In the genomic region with DNA sequence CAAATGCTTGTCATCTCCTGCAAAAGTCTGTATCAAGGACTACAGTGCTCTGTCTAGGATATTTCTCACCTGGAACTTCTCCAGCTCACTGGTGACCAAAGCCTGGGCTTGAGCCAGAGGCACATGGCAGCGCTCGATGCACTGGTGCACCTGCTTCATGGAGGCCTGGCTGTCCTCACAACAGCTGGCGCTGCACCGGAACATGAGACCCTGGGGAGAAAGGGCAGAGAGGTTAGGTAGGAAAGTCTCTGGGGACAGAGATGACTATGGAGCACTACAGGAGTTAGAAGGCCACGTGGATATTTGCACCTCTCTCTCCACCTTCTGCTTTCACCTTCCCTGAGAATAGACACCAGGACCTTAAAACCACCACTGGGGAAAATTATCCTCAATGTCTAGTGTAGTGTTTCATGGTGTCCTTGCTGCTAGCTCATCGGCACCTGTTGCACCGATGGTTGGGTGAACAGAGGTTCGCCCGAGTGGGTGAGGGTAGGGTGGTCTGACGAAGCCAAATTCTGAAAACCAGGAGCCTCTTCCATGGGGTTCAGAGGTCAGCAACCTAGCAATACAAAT, we compare ENCODE assay signal across 8 cellular contexts. TPM values are rescaled to one million over a fixed set of nuclear protein-coding genes. Genes with fewer than 3 reads are reported as not detected.
A peak's percentile ranks its signal among the peaks of the same experiment; 100 is the strongest.
DNase-seq lines count a peak whose midpoint lies in the region; ATAC-seq, FAIRE-seq and TF ChIP-seq lines count a peak whose summit lies in the region.

No MANE protein-coding gene starts in this region.

- H3K9me3 Mint-ChIP-seq in activated naive CD8-positive, alpha-beta T cell treated with anti-CD3 and anti-CD28 coated beads, Interleukin-2, amount 10 ng/mL, durations not matched to agents 7 days and 5 days, result no peaks in the 10 kb centered on the region

- H3K4me1 Mint-ChIP-seq in activated naive CD8-positive, alpha-beta T cell treated with anti-CD3 and anti-CD28 coated beads, Interleukin-2, amount 10 ng/mL, durations not matched to agents 7 days and 5 days, result peaks cover 23% of the 10 kb centered on the region

- H4K20me1 ChIP-seq in HepG2 (ENCODE audit: insufficient read depth, low read length), result no peaks in the 10 kb centered on the region

- no peak for TF ChIP-seq POLR2A in heart left ventricle (IDR thresholded peaks at IDR 0.05)
- TF ChIP-seq POLR2A in HepG2 (IDR thresholded peaks at IDR 0.05; ENCODE audit: insufficient read depth in 1 of 2, low read depth in 2 of 2, low read length in 2 of 2), result no peak
- TF ChIP-seq POLR2A in upper lobe of left lung (IDR thresholded peaks at IDR 0.05), result no peak

- TF ChIP-seq EP300 in HepG2 (IDR thresholded peaks at IDR 0.05; ENCODE audit: low read depth in 2 of 2, low read length in 2 of 2) (no peak), HepG2 (CRISPR knock-in tag; IDR thresholded peaks at IDR 0.05; ENCODE audit: borderline replicate concordance) (no peak), upper lobe of left lung (IDR thresholded peaks at IDR 0.05) (no peak)

- H3K36me3 Mint-ChIP-seq in activated naive CD8-positive, alpha-beta T cell treated with anti-CD3 and anti-CD28 coated beads, Interleukin-2, amount 10 ng/mL, durations not matched to agents 7 days and 5 days, result peaks cover 16% of the 10 kb centered on the region

- no peak overlapping the region for H2AFZ ChIP-seq in HepG2 (ENCODE audit: low read length)

- POLR2A ChIA-PET in activated naive CD8-positive, alpha-beta T cell treated with anti-CD3 and anti-CD28 coated beads, Interleukin-2, amount 10 ng/mL, durations not matched to agents 7 days and 5 days (lab: Charles Lee), result interaction anchor here (1.2 to 3.1 kb wide), 2 partner anchors 43 to 157 kb away, joined by 4 to 13 read pairs; partner anchors contain the start of gene PCYOX1
- POLR2A ChIA-PET in HepG2 (lab: Yijun Ruan, JAX), result interaction anchor here (0.6 to 3.8 kb wide), 5 partner anchors 7 to 386 kb away, joined by 3 to 62 read pairs (median 3); partner anchors contain the start of genes MXD1, PCYOX1 and SNRPG

- peaks cover 0 to 44% (median 37%) of the 10 kb centered on the region in 9 donors for H3K36me3 ChIP-seq in heart left ventricle
- H3K36me3 ChIP-seq in HepG2 (replicated peaks in 1 of 2; ENCODE audit: control insufficient read depth in 1 of 2, insufficient read depth in 2 of 2, low read length in 2 of 2), result peaks cover 10 to 27% of the 10 kb centered on the region in 2 experiments
- H3K36me3 ChIP-seq in upper lobe of left lung, result peaks cover 0 to 24% (median 15%) of the 10 kb centered on the region in 4 donors

- H3K9ac ChIP-seq in HepG2 (ENCODE audit: insufficient read depth, low read depth, low read length), result peak overlapping the region; percentile 92

- WGBS in heart left ventricle, 4 donors, result 60 to 72% (median 63%) methylated on average over 10 of the region's 10 CpGs
- 51% methylated on average over 10 of the region's 10 CpGs for WGBS in HepG2 (ENCODE audit: low lambda C conversion rate)
- 55 to 63% methylated on average over 7 to 10 of the region's 10 CpGs for WGBS in upper lobe of left lung, 2 donors

- DNase-seq in heart left ventricle (no peak), left cardiac atrium (no peak), HepG2 (ENCODE audit: low spot score) (peak; percentile 13), upper lobe of left lung (no peak), AG20443 (ENCODE audit: low spot score) (no peak), KBM-7 (no peak), 8988T (no peak)
- no peak for DNase-seq in activated naive CD8-positive, alpha-beta T cell treated with anti-CD3 and anti-CD28 coated beads, Interleukin-2, amount 10 ng/mL, durations not matched to agents 7 days and 5 days

- no peak for TF ChIP-seq RAD21 in HepG2 (CRISPR knock-in tag; IDR thresholded peaks at IDR 0.05)

- H3K4me3 ChIP-seq in heart left ventricle (peak overlapping the region; percentile 67 to 99 (median 88)), HepG2 (replicated peaks in 1 of 3; ENCODE audit: insufficient read depth in 1 of 3, low read depth in 2 of 3, low read length in 3 of 3) (peak overlapping the region; percentile 62 to 92 (median 90)), upper lobe of left lung (peak overlapping the region; percentile 67 to 99 (median 94))

- H3K4me2 ChIP-seq in HepG2 (ENCODE audit: low read depth, low read length), result peak overlapping the region; percentile 85

- H3K9me3 ChIP-seq in heart left ventricle, result no peaks in the 10 kb centered on the region
- H3K9me3 ChIP-seq in HepG2 (ENCODE audit: low read length), result no peaks in the 10 kb centered on the region
- H3K9me3 ChIP-seq in upper lobe of left lung, result no peaks in the 10 kb centered on the region

- H3K4me3 Mint-ChIP-seq in activated naive CD8-positive, alpha-beta T cell treated with anti-CD3 and anti-CD28 coated beads, Interleukin-2, amount 10 ng/mL, durations not matched to agents 7 days and 5 days, result peak overlapping the region; percentile 87

- H3K4me1 ChIP-seq in heart left ventricle (peaks cover 0 to 16% (median 4%) of the 10 kb centered on the region in 12 donors), HepG2 (ENCODE audit: insufficient read depth, low read length) (peaks cover 21% of the 10 kb centered on the region), upper lobe of left lung (peaks cover 5 to 28% (median 9%) of the 10 kb centered on the region in 4 donors)

- H3K27ac Mint-ChIP-seq in activated naive CD8-positive, alpha-beta T cell treated with anti-CD3 and anti-CD28 coated beads, Interleukin-2, amount 10 ng/mL, durations not matched to agents 7 days and 5 days, result peak overlapping the region; percentile 94

- ATAC-seq in heart left ventricle (peak in 1 of 4 donors; percentile 1), left cardiac atrium (no peak), HepG2 (no peak), upper lobe of left lung (ENCODE audit: low FRiP score in 2 of 2) (no peak)
- no peak for ATAC-seq in activated naive CD8-positive, alpha-beta T cell treated with anti-CD3 and anti-CD28 coated beads, Interleukin-2, amount 10 ng/mL, durations not matched to agents 7 days and 5 days (ENCODE audit: low read depth)

- peak; percentile 36 for FAIRE-seq in HepG2 (lab: Jason Lieb, UNC)

- H3K27me3 Mint-ChIP-seq in activated naive CD8-positive, alpha-beta T cell treated with anti-CD3 and anti-CD28 coated beads, Interleukin-2, amount 10 ng/mL, durations not matched to agents 7 days and 5 days, result no peaks in the 10 kb centered on the region

- in situ Hi-C loops in HepG2 (cut with HindIII; ENCODE audit: extremely low pct_ligation_motif_present, low pct_unique_long_range_greater_than_20kb) (loop anchor here (10.0 kb wide), 1 partner anchor 344 kb away; no protein-coding TSS in a partner anchor), KBM-7 (cut with MboI; ENCODE audit: low pct_unique_long_range_greater_than_20kb, low sequenced_read_pairs) (loop anchor here (25.0 kb wide), 1 partner anchor 336 kb away; no protein-coding TSS in a partner anchor)

- H3K27me3 ChIP-seq in heart left ventricle (no peaks in the 10 kb centered on the region), HepG2 (ENCODE audit: control insufficient read depth in 1 of 2, insufficient read depth in 2 of 2, low read length in 2 of 2) (peaks cover 0 to 7% of the 10 kb centered on the region in 2 experiments; a peak in 2 of 5 replicates), upper lobe of left lung (no peaks in the 10 kb centered on the region)

- CTCF ChIA-PET in HepG2 (lab: Yijun Ruan, JAX; ENCODE audit: low intra/inter-chr PET ratio, low total read pairs), result interaction anchor here (1.6 kb wide), 1 partner anchor 31 kb away, joined by 4 read pairs; no protein-coding TSS in a partner anchor

- peak overlapping the region in 8 of 12 donors; percentile 83 to 93 (median 88) for H3K27ac ChIP-seq in heart left ventricle
- peak overlapping the region; percentile 85 for H3K27ac ChIP-seq in HepG2 (ENCODE audit: extremely low read length, insufficient read depth, low read length)
- peak overlapping the region; percentile 81 to 90 (median 88) for H3K27ac ChIP-seq in upper lobe of left lung

- no peak for TF ChIP-seq CTCF in heart left ventricle (IDR thresholded peaks at IDR 0.05)
- TF ChIP-seq CTCF in HepG2 (CRISPR knock-in tag; IDR thresholded peaks at IDR 0.05), result no peak
- no peak for TF ChIP-seq CTCF in upper lobe of left lung (IDR thresholded peaks at IDR 0.05)

- H3K79me2 ChIP-seq in HepG2 (ENCODE audit: insufficient read depth, low read length), result peaks cover 14% of the 10 kb centered on the region

- no TSS peak for BruUV-seq in HepG2 (replicated peaks; lab: Mats Ljungman, UMichigan)

- intact Hi-C loops in heart left ventricle (cut with DNase I) (loop anchor here in 9 of 10 donors (2.0 to 10.0 kb wide), 7 partner anchors 54 to 389 kb away; partner anchors contain the start of genes TIA1 (in 2 of the 9) and MXD1 (in 1 of the 9)), left cardiac atrium (cut with DNase I) (loop anchor here in 1 of 2 donors (5.0 kb wide), 1 partner anchor 389 kb away; no protein-coding TSS in a partner anchor), HepG2 (cut with micrococcal nuclease; ENCODE audit: unreplicated experiment) (loop anchor here (1.0 to 10.0 kb wide), 4 partner anchors 256 to 564 kb away; no protein-coding TSS in a partner anchor)

RNA-seq across cellular contexts. Expression of gene FAM136A, which starts 1.0 kb away (rescaled TPM):
- total RNA-seq in heart left ventricle (10 to 100 TPM; 17.8 to 25.9 (median 23.9) TPM), left cardiac atrium (10 to 100 TPM; 25.3 to 28.9 TPM), HepG2 (2016; rRNA removed; fragmentation: Illumina TruSeq; extraction: Trizol) (126 and 153 TPM in 2 replicates), upper lobe of left lung (10 to 100 TPM; 19.5 to 26.4 (median 23.1) TPM)
- polyA plus RNA-seq in heart left ventricle (10 to 100 TPM; 16.8 to 42.8 TPM), HepG2 (2011; rRNA removed) (73.8 and 77.8 TPM in 2 replicates)
- total RNA-seq in activated naive CD8-positive, alpha-beta T cell treated with anti-CD3 and anti-CD28 coated beads, Interleukin-2, amount 10 ng/mL, durations not matched to agents 7 days and 5 days, result 10 to 100 TPM; 34.8 to 36.3 TPM
- 63.6 and 77.0 TPM in 2 replicates for total RNA-seq in HepG2 (2016; cell fraction: cytosol; rRNA removed; fragmentation: Illumina TruSeq; extraction: Trizol; ENCODE audit: low read depth)
- total RNA-seq in HepG2 (2016; cell fraction: insoluble cytoplasmic fraction; rRNA removed; fragmentation: Illumina TruSeq; extraction: Trizol), result 120 and 154 TPM in 2 replicates
- 157 and 170 TPM in 2 replicates for total RNA-seq in HepG2 (2016; cell fraction: membrane; rRNA removed; fragmentation: Illumina TruSeq; extraction: Trizol)
- 61.1 and 69.7 TPM in 2 replicates for total RNA-seq in HepG2 (2016; cell fraction: nucleus; rRNA removed; fragmentation: Illumina TruSeq; extraction: Trizol)
- 51.0 and 55.6 TPM in 2 replicates for polyA plus RNA-seq in HepG2 (2011; cell fraction: cytosol; rRNA removed)
- polyA plus RNA-seq in HepG2 (2011; cell fraction: nucleus; rRNA removed), result 83.7 and 101 TPM in 2 replicates
- 71.9 and 87.6 TPM in 2 replicates for polyA plus RNA-seq in HepG2 (2012)
- 83.2 and 122 TPM in 2 replicates for polyA plus RNA-seq in HepG2 (2016; cell fraction: cytosol; fragmentation: Illumina TruSeq; extraction: Trizol; ENCODE audit: low read depth)
- polyA plus RNA-seq in HepG2 (2016; cell fraction: insoluble cytoplasmic fraction; fragmentation: Illumina TruSeq; extraction: Trizol; ENCODE audit: low read depth), result 175 and 182 TPM in 2 replicates
- polyA plus RNA-seq in HepG2 (2016; cell fraction: membrane; fragmentation: Illumina TruSeq; extraction: Trizol; ENCODE audit: low read depth), result 155 and 176 TPM in 2 replicates
- polyA plus RNA-seq in HepG2 (2016; cell fraction: nucleus; fragmentation: Illumina TruSeq; extraction: Trizol; ENCODE audit: insufficient read depth, low read depth), result 124 and 130 TPM in 2 replicates
- polyA minus RNA-seq in HepG2 (2011; rRNA and poly(A)+ RNA removed; ENCODE audit: low replicate concordance), result 30.2 and 39.4 TPM in 2 replicates
- polyA minus RNA-seq in HepG2 (2011; cell fraction: cytosol; rRNA and poly(A)+ RNA removed), result 19.9 and 21.4 TPM in 2 replicates
- polyA minus RNA-seq in HepG2 (2011; cell fraction: nucleus; rRNA and poly(A)+ RNA removed), result 28.0 and 29.5 TPM in 2 replicates

RNA-seq across cellular contexts. Expression of gene SNRPG, which starts 7.3 kb away (rescaled TPM):
- total RNA-seq in heart left ventricle (100 to 1,000 TPM in 8 of 9 donors, 10 to 100 TPM in 1; 92.2 to 172 (median 112) TPM), left cardiac atrium (100 to 1,000 TPM; 133 to 146 TPM), HepG2 (2016; rRNA removed; fragmentation: Illumina TruSeq; extraction: Trizol) (484 and 618 TPM in 2 replicates), upper lobe of left lung (100 to 1,000 TPM in 2 of 6 donors, 10 to 100 TPM in 4; 13.6 to 109 (median 86.1) TPM)
- polyA plus RNA-seq in heart left ventricle (100 to 1,000 TPM; 240 to 259 TPM), HepG2 (2011; rRNA removed) (163 and 221 TPM in 2 replicates)
- total RNA-seq in activated naive CD8-positive, alpha-beta T cell treated with anti-CD3 and anti-CD28 coated beads, Interleukin-2, amount 10 ng/mL, durations not matched to agents 7 days and 5 days, result 100 to 1,000 TPM; 233 to 255 TPM
- total RNA-seq in HepG2 (2016; cell fraction: cytosol; rRNA removed; fragmentation: Illumina TruSeq; extraction: Trizol; ENCODE audit: low read depth), result 179 and 199 TPM in 2 replicates
- 477 and 694 TPM in 2 replicates for total RNA-seq in HepG2 (2016; cell fraction: insoluble cytoplasmic fraction; rRNA removed; fragmentation: Illumina TruSeq; extraction: Trizol)
- total RNA-seq in HepG2 (2016; cell fraction: membrane; rRNA removed; fragmentation: Illumina TruSeq; extraction: Trizol), result 245 and 289 TPM in 2 replicates
- total RNA-seq in HepG2 (2016; cell fraction: nucleus; rRNA removed; fragmentation: Illumina TruSeq; extraction: Trizol), result 175 and 190 TPM in 2 replicates
- polyA plus RNA-seq in HepG2 (2011; cell fraction: cytosol; rRNA removed), result 79.5 and 124 TPM in 2 replicates
- 21.3 and 54.3 TPM in 2 replicates for polyA plus RNA-seq in HepG2 (2011; cell fraction: nucleus; rRNA removed)
- 258 and 453 TPM in 2 replicates for polyA plus RNA-seq in HepG2 (2012)
- polyA plus RNA-seq in HepG2 (2016; cell fraction: cytosol; fragmentation: Illumina TruSeq; extraction: Trizol; ENCODE audit: low read depth), result 184 and 222 TPM in 2 replicates
- 589 and 668 TPM in 2 replicates for polyA plus RNA-seq in HepG2 (2016; cell fraction: insoluble cytoplasmic fraction; fragmentation: Illumina TruSeq; extraction: Trizol; ENCODE audit: low read depth)
- 221 and 287 TPM in 2 replicates for polyA plus RNA-seq in HepG2 (2016; cell fraction: membrane; fragmentation: Illumina TruSeq; extraction: Trizol; ENCODE audit: low read depth)
- polyA plus RNA-seq in HepG2 (2016; cell fraction: nucleus; fragmentation: Illumina TruSeq; extraction: Trizol; ENCODE audit: insufficient read depth, low read depth), result 259 and 311 TPM in 2 replicates
- 2.7 and 11.1 TPM in 2 replicates for polyA minus RNA-seq in HepG2 (2011; rRNA and poly(A)+ RNA removed; ENCODE audit: low replicate concordance)
- 25.5 and 29.5 TPM in 2 replicates for polyA minus RNA-seq in HepG2 (2011; cell fraction: cytosol; rRNA and poly(A)+ RNA removed)
- 33.7 and 41.6 TPM in 2 replicates for polyA minus RNA-seq in HepG2 (2011; cell fraction: nucleus; rRNA and poly(A)+ RNA removed)

RNA-seq across cellular contexts. Expression of gene PCYOX1, which starts 42.9 kb away (rescaled TPM):
- total RNA-seq in heart left ventricle, result 10 to 100 TPM; 53.2 to 91.5 (median 78.1) TPM
- 10 to 100 TPM; 19.3 TPM for polyA plus RNA-seq in heart left ventricle
- 10 to 100 TPM; 57.9 to 82.0 TPM for total RNA-seq in left cardiac atrium
- total RNA-seq in activated naive CD8-positive, alpha-beta T cell treated with anti-CD3 and anti-CD28 coated beads, Interleukin-2, amount 10 ng/mL, durations not matched to agents 7 days and 5 days, result 10 to 100 TPM; 20.3 to 24.2 TPM
- total RNA-seq in HepG2 (2016; rRNA removed; fragmentation: Illumina TruSeq; extraction: Trizol), result 64.6 and 94.8 TPM in 2 replicates
- total RNA-seq in HepG2 (2016; cell fraction: cytosol; rRNA removed; fragmentation: Illumina TruSeq; extraction: Trizol; ENCODE audit: low read depth), result 5.0 and 5.6 TPM in 2 replicates
- total RNA-seq in HepG2 (2016; cell fraction: insoluble cytoplasmic fraction; rRNA removed; fragmentation: Illumina TruSeq; extraction: Trizol), result 62.4 and 97.7 TPM in 2 replicates
- 22.4 and 27.7 TPM in 2 replicates for total RNA-seq in HepG2 (2016; cell fraction: membrane; rRNA removed; fragmentation: Illumina TruSeq; extraction: Trizol)
- 86.9 and 110 TPM in 2 replicates for total RNA-seq in HepG2 (2016; cell fraction: nucleus; rRNA removed; fragmentation: Illumina TruSeq; extraction: Trizol)
- polyA plus RNA-seq in HepG2 (2011; rRNA removed), result 61.0 and 86.6 TPM in 2 replicates
- polyA plus RNA-seq in HepG2 (2011; cell fraction: cytosol; rRNA removed), result 37.9 and 61.2 TPM in 2 replicates
- polyA plus RNA-seq in HepG2 (2011; cell fraction: nucleus; rRNA removed), result 10.2 and 15.2 TPM in 2 replicates
- 110 and 112 TPM in 2 replicates for polyA plus RNA-seq in HepG2 (2012)
- 4.3 and 4.7 TPM in 2 replicates for polyA plus RNA-seq in HepG2 (2016; cell fraction: cytosol; fragmentation: Illumina TruSeq; extraction: Trizol; ENCODE audit: low read depth)
- 53.5 and 58.1 TPM in 2 replicates for polyA plus RNA-seq in HepG2 (2016; cell fraction: insoluble cytoplasmic fraction; fragmentation: Illumina TruSeq; extraction: Trizol; ENCODE audit: low read depth)
- 10.1 and 11.7 TPM in 2 replicates for polyA plus RNA-seq in HepG2 (2016; cell fraction: membrane; fragmentation: Illumina TruSeq; extraction: Trizol; ENCODE audit: low read depth)
- polyA plus RNA-seq in HepG2 (2016; cell fraction: nucleus; fragmentation: Illumina TruSeq; extraction: Trizol; ENCODE audit: insufficient read depth, low read depth), result 99.9 and 103 TPM in 2 replicates
- polyA minus RNA-seq in HepG2 (2011; rRNA and poly(A)+ RNA removed; ENCODE audit: low replicate concordance), result 25.7 and 59.9 TPM in 2 replicates
- 65.6 and 74.8 TPM in 2 replicates for polyA minus RNA-seq in HepG2 (2011; cell fraction: cytosol; rRNA and poly(A)+ RNA removed)
- 26.8 and 37.2 TPM in 2 replicates for polyA minus RNA-seq in HepG2 (2011; cell fraction: nucleus; rRNA and poly(A)+ RNA removed)
- 100 to 1,000 TPM in 4 of 6 donors, 10 to 100 TPM in 2; 33.5 to 125 (median 112) TPM for total RNA-seq in upper lobe of left lung

RNA-seq across cellular contexts. Expression of gene TIA1, which starts 52.4 kb away (rescaled TPM):
- total RNA-seq in heart left ventricle (10 to 100 TPM; 26.1 to 53.0 (median 42.1) TPM), left cardiac atrium (10 to 100 TPM; 49.4 to 51.6 TPM), HepG2 (2016; rRNA removed; fragmentation: Illumina TruSeq; extraction: Trizol) (199 and 209 TPM in 2 replicates), upper lobe of left lung (100 to 1,000 TPM in 3 of 6 donors, 10 to 100 TPM in 3; 51.4 to 292 (median 101) TPM)
- polyA plus RNA-seq in heart left ventricle (10 to 100 TPM; 18.7 to 47.7 TPM), HepG2 (2011; rRNA removed) (306 and 319 TPM in 2 replicates)
- 100 to 1,000 TPM; 160 TPM for total RNA-seq in activated naive CD8-positive, alpha-beta T cell treated with anti-CD3 and anti-CD28 coated beads, Interleukin-2, amount 10 ng/mL, durations not matched to agents 7 days and 5 days
- total RNA-seq in HepG2 (2016; cell fraction: cytosol; rRNA removed; fragmentation: Illumina TruSeq; extraction: Trizol; ENCODE audit: low read depth), result 46.3 and 52.7 TPM in 2 replicates
- 193 and 198 TPM in 2 replicates for total RNA-seq in HepG2 (2016; cell fraction: insoluble cytoplasmic fraction; rRNA removed; fragmentation: Illumina TruSeq; extraction: Trizol)
- 37.9 and 45.7 TPM in 2 replicates for total RNA-seq in HepG2 (2016; cell fraction: membrane; rRNA removed; fragmentation: Illumina TruSeq; extraction: Trizol)
- total RNA-seq in HepG2 (2016; cell fraction: nucleus; rRNA removed; fragmentation: Illumina TruSeq; extraction: Trizol), result 256 and 292 TPM in 2 replicates
- 41.7 and 42.1 TPM in 2 replicates for polyA plus RNA-seq in HepG2 (2011; cell fraction: cytosol; rRNA removed)
- 1,074 and 1,129 TPM in 2 replicates for polyA plus RNA-seq in HepG2 (2011; cell fraction: nucleus; rRNA removed)
- polyA plus RNA-seq in HepG2 (2012), result 147 and 204 TPM in 2 replicates
- polyA plus RNA-seq in HepG2 (2016; cell fraction: cytosol; fragmentation: Illumina TruSeq; extraction: Trizol; ENCODE audit: low read depth), result 6.0 and 6.8 TPM in 2 replicates
- polyA plus RNA-seq in HepG2 (2016; cell fraction: insoluble cytoplasmic fraction; fragmentation: Illumina TruSeq; extraction: Trizol; ENCODE audit: low read depth), result 108 and 119 TPM in 2 replicates
- polyA plus RNA-seq in HepG2 (2016; cell fraction: membrane; fragmentation: Illumina TruSeq; extraction: Trizol; ENCODE audit: low read depth), result 16.0 TPM in 2 replicates
- 613 and 622 TPM in 2 replicates for polyA plus RNA-seq in HepG2 (2016; cell fraction: nucleus; fragmentation: Illumina TruSeq; extraction: Trizol; ENCODE audit: insufficient read depth, low read depth)
- polyA minus RNA-seq in HepG2 (2011; rRNA and poly(A)+ RNA removed; ENCODE audit: low replicate concordance), result 79.8 and 109 TPM in 2 replicates
- polyA minus RNA-seq in HepG2 (2011; cell fraction: cytosol; rRNA and poly(A)+ RNA removed), result 61.2 and 67.1 TPM in 2 replicates
- 718 and 820 TPM in 2 replicates for polyA minus RNA-seq in HepG2 (2011; cell fraction: nucleus; rRNA and poly(A)+ RNA removed)
